ENCODE assay signal across 12 cellular contexts in genomic region chr11:96008161-96008560, GRCh38.
"Had no signal": no experiment of that assay in that cellular context is flagged by ENCODE, and none has a peak within 500 bp of the region (broad histone marks: within the 10 kb centered on the region; RNA-seq: fewer than 3 reads in every experiment).

No MANE protein-coding gene starts in this region.

- H3K9me3 Mint-ChIP-seq: activated T-helper 17 cell treated with anti-CD3 and anti-CD28 coated beads, Interleukin-2, amount 50 U/mL, for 72 hours had no signal

- H3K27ac Mint-ChIP-seq: activated T-helper 17 cell treated with anti-CD3 and anti-CD28 coated beads, Interleukin-2, amount 50 U/mL, for 72 hours; stimulated activated naive CD8-positive, alpha-beta T cell treated with anti-CD3 and anti-CD28 coated beads, Interleukin-15, amount 100 ng/mL, for 72 hours; T-helper 17 cell; WTC11 had no signal

- H3K27me3 ChIP-seq: breast epithelium, esophagus muscularis mucosa, pancreas, testis had no signal

- H3K4me3 Mint-ChIP-seq: activated T-helper 17 cell treated with anti-CD3 and anti-CD28 coated beads, Interleukin-2, amount 50 U/mL, for 72 hours; stimulated activated naive CD8-positive, alpha-beta T cell treated with anti-CD3 and anti-CD28 coated beads, Interleukin-15, amount 100 ng/mL, for 72 hours; T-helper 17 cell; WTC11 had no signal

- H3K4me3 ChIP-seq: breast epithelium, esophagus muscularis mucosa, pancreas, testis had no signal

- H3K27ac ChIP-seq: esophagus muscularis mucosa, pancreas, testis had no signal

- ATAC-seq: activated T-helper 17 cell treated with anti-CD3 and anti-CD28 coated beads, Interleukin-2, amount 50 U/mL, for 72 hours; left ventricle myocardium superior; pancreas; stimulated activated naive CD8-positive, alpha-beta T cell treated with anti-CD3 and anti-CD28 coated beads, Interleukin-15, amount 100 ng/mL, for 72 hours; T-helper 17 cell; WTC11 had no signal

- H3K4me1 ChIP-seq: testis had no signal

- DNase-seq: activated CD4-positive, alpha-beta T cell treated with anti-CD3 and anti-CD28 coated beads for 48 hours; activated naive CD4-positive, alpha-beta T cell treated with anti-CD3 and anti-CD28 coated beads, Interleukin-2, amount 50 U/mL, for 16 hours; left ventricle myocardium superior; pancreas; stimulated activated CD4-positive, alpha-beta T cell treated with anti-CD3 and anti-CD28 coated beads, Interleukin-4, amount 100 ng/mL, for 4 hours; stimulated activated naive CD8-positive, alpha-beta T cell treated with anti-CD3 and anti-CD28 coated beads, Interleukin-15, amount 100 ng/mL, for 72 hours; T-helper 17 cell; testis had no signal

- H3K9me3 ChIP-seq: breast epithelium, esophagus muscularis mucosa, pancreas, testis had no signal

- H3K36me3 ChIP-seq: breast epithelium, esophagus muscularis mucosa, pancreas had no signal

- H3K27me3 Mint-ChIP-seq: activated T-helper 17 cell treated with anti-CD3 and anti-CD28 coated beads, Interleukin-2, amount 50 U/mL, for 72 hours; stimulated activated naive CD8-positive, alpha-beta T cell treated with anti-CD3 and anti-CD28 coated beads, Interleukin-15, amount 100 ng/mL, for 72 hours; T-helper 17 cell had no signal
